ENCODE assay signal across 8 cellular contexts in genomic region chr12:56257071-56257470, GRCh38. TPM values are rescaled to one million over a fixed set of nuclear protein-coding genes. Genes with fewer than 3 reads are reported as not detected.
A peak's percentile ranks its signal among the peaks of the same experiment; 100 is the strongest.
DNase-seq lines count a peak whose midpoint lies in the region; ATAC-seq and TF ChIP-seq lines count a peak whose summit lies in the region.

No MANE protein-coding gene starts in this region.

- WGBS in hepatocyte (ENCODE audit: low lambda C conversion rate, missing lambda C conversion rate): 48% methylated on average over 8 of the region's 8 CpGs
- 42% methylated on average over 8 of the region's 8 CpGs for WGBS in smooth muscle cell (ENCODE audit: low lambda C conversion rate)

- no peaks in the 10 kb centered on the region for H3K9me2 ChIP-seq in hepatocyte (replicated peaks; ENCODE audit: insufficient read depth)

- POLR2A ChIA-PET in activated CD4-positive, alpha-beta memory T cell treated with anti-CD3 and anti-CD28 coated beads for 36 hours (lab: Charles Lee): interaction anchor here (0.7 kb wide), 1 partner anchor 84 kb away, joined by 3 read pairs; no protein-coding TSS in a partner anchor

- H3K27ac ChIP-seq in hepatocyte: peak overlapping the region; percentile 93
- peak overlapping the region; percentile 68 for H3K27ac ChIP-seq in smooth muscle cell (ENCODE audit: low read depth)

- TF ChIP-seq CTCF in hepatocyte (IDR thresholded peaks at IDR 0.05; ENCODE audit: poor library complexity) (no peak), smooth muscle cell (IDR thresholded peaks at IDR 0.05; ENCODE audit: borderline replicate concordance, insufficient read depth, poor library complexity, severe bottlenecking) (no peak)

- H3K27ac Mint-ChIP-seq in activated CD4-positive, alpha-beta memory T cell treated with anti-CD3 and anti-CD28 coated beads for 36 hours: peak overlapping the region; percentile 43

- H3K9ac ChIP-seq in smooth muscle cell (ENCODE audit: low read depth): peak overlapping the region; percentile 87

- intact Hi-C loops in activated CD4-positive, alpha-beta memory T cell treated with anti-CD3 and anti-CD28 coated beads for 36 hours (cut with micrococcal nuclease): loop anchor here (5.0 kb wide), 1 partner anchor 35 kb away; the partner anchor contains the start of genes NABP2 and RNF41

- H3K27me3 Mint-ChIP-seq in activated CD4-positive, alpha-beta memory T cell treated with anti-CD3 and anti-CD28 coated beads for 36 hours: no peaks in the 10 kb centered on the region

- H3K36me3 ChIP-seq in HAP-1 (replicated peaks): peaks cover 50% of the 10 kb centered on the region
- H3K36me3 ChIP-seq in hepatocyte (replicated peaks; ENCODE audit: insufficient read depth, low read depth): no peaks in the 10 kb centered on the region
- peaks cover 17% of the 10 kb centered on the region for H3K36me3 ChIP-seq in smooth muscle cell (ENCODE audit: low read depth)

- H3K9me3 Mint-ChIP-seq in activated CD4-positive, alpha-beta memory T cell treated with anti-CD3 and anti-CD28 coated beads for 36 hours: no peaks in the 10 kb centered on the region

- H3K4me2 ChIP-seq in hepatocyte (peak overlapping the region; percentile 93), smooth muscle cell (peak overlapping the region; percentile 99)

- H3K27me3 ChIP-seq in HAP-1 (ENCODE audit: low read depth): no peaks in the 10 kb centered on the region
- no peaks in the 10 kb centered on the region for H3K27me3 ChIP-seq in hepatocyte
- no peaks in the 10 kb centered on the region for H3K27me3 ChIP-seq in smooth muscle cell (ENCODE audit: low read depth)

- H4K20me1 ChIP-seq in hepatocyte (ENCODE audit: insufficient read depth, poor library complexity, severe bottlenecking) (peaks cover 12% of the 10 kb centered on the region), smooth muscle cell (ENCODE audit: low read depth) (peaks cover 50% of the 10 kb centered on the region)

- H3K4me3 Mint-ChIP-seq in activated CD4-positive, alpha-beta memory T cell treated with anti-CD3 and anti-CD28 coated beads for 36 hours: peak overlapping the region; percentile 87

- no peak for ATAC-seq in HG03432 (IDR thresholded peaks at IDR 0.05; ENCODE audit: unreplicated experiment)

- H3K36me3 Mint-ChIP-seq in activated CD4-positive, alpha-beta memory T cell treated with anti-CD3 and anti-CD28 coated beads for 36 hours: peaks cover 20% of the 10 kb centered on the region

- H3F3A ChIP-seq in smooth muscle cell (ENCODE audit: low read depth): peaks cover 15% of the 10 kb centered on the region

- H3K4me3 ChIP-seq in HAP-1: peak overlapping the region; percentile 75
- peak overlapping the region; percentile 100 for H3K4me3 ChIP-seq in hepatocyte
- H3K4me3 ChIP-seq in smooth muscle cell: peak overlapping the region; percentile 99

- H2AFZ ChIP-seq in hepatocyte (no peak overlapping the region), smooth muscle cell (ENCODE audit: low read depth) (no peak overlapping the region)

- in situ Hi-C loops in HAP-1 (cut with MboI; ENCODE audit: low sequenced_read_pairs): no loop called here

- H3K79me2 ChIP-seq in hepatocyte (peaks cover 31% of the 10 kb centered on the region), smooth muscle cell (ENCODE audit: low read depth) (peaks cover 29% of the 10 kb centered on the region)

- peaks cover 19% of the 10 kb centered on the region for H3K4me1 Mint-ChIP-seq in activated CD4-positive, alpha-beta memory T cell treated with anti-CD3 and anti-CD28 coated beads for 36 hours (ENCODE audit: low read depth)

- H3K9me3 ChIP-seq in HAP-1 (no peaks in the 10 kb centered on the region), hepatocyte (ENCODE audit: low read depth) (no peaks in the 10 kb centered on the region), smooth muscle cell (replicated peaks; ENCODE audit: low read depth) (no peaks in the 10 kb centered on the region)

- DNase-seq in HAP-1 (ENCODE audit: low spot score in 2 of 2) (no peak), hepatocyte (ENCODE audit: low spot score) (no peak), smooth muscle cell (lab: John Stamatoyannopoulos, UW; ENCODE audit: unreplicated experiment) (no peak), OCI-M1 (lab: John Stamatoyannopoulos, UW) (no peak), DMS153 (lab: John Stamatoyannopoulos, UW) (no peak), 8988T (no peak)
- no peak for DNase-seq in activated CD4-positive, alpha-beta memory T cell treated with anti-CD3 and anti-CD28 coated beads for 36 hours

- CTCF ChIA-PET in activated CD4-positive, alpha-beta memory T cell treated with anti-CD3 and anti-CD28 coated beads for 36 hours (lab: Charles Lee): interaction anchor here (0.9 to 4.6 kb wide), 7 partner anchors 10 to 207 kb away, joined by 3 to 21 read pairs (median 6); partner anchors contain the start of genes COQ10A, RNF41, SMARCC2 and ZC3H10

- H3K4me1 ChIP-seq in HAP-1: peaks cover 13% of the 10 kb centered on the region
- peaks cover 18% of the 10 kb centered on the region for H3K4me1 ChIP-seq in hepatocyte (ENCODE audit: insufficient read depth)
- H3K4me1 ChIP-seq in smooth muscle cell (ENCODE audit: low read depth): peaks cover 19% of the 10 kb centered on the region

RNA-seq across cellular contexts. Expression of gene ANKRD52, which starts 1.1 kb away (rescaled TPM):
- total RNA-seq in activated CD4-positive, alpha-beta memory T cell treated with anti-CD3 and anti-CD28 coated beads for 36 hours: 10 to 100 TPM; 34.1 to 37.0 TPM
- 21.9 and 23.3 TPM in 2 replicates for total RNA-seq in hepatocyte
- polyA plus RNA-seq in hepatocyte: 37.2 and 46.8 TPM in 2 replicates
- total RNA-seq in smooth muscle cell: 31.4 and 32.5 TPM in 2 replicates
- polyA plus RNA-seq in smooth muscle cell: 49.9 and 54.0 TPM in 2 replicates

RNA-seq across cellular contexts. Expression of gene COQ10A, which starts 9.7 kb away (rescaled TPM):
- 1 to 10 TPM; 6.3 to 7.0 TPM for total RNA-seq in activated CD4-positive, alpha-beta memory T cell treated with anti-CD3 and anti-CD28 coated beads for 36 hours
- total RNA-seq in hepatocyte (7.8 and 8.2 TPM in 2 replicates), smooth muscle cell (8.7 and 11.0 TPM in 2 replicates)
- polyA plus RNA-seq in hepatocyte (9.6 and 10.7 TPM in 2 replicates), smooth muscle cell (9.8 and 16.8 TPM in 2 replicates)

RNA-seq across cellular contexts. Expression of gene SLC39A5, which starts 27.2 kb away (rescaled TPM):
- total RNA-seq in activated CD4-positive, alpha-beta memory T cell treated with anti-CD3 and anti-CD28 coated beads for 36 hours: 1 to 10 TPM in 1 of 2 experiments, under 1 TPM in 1; 0.59 to 1.7 TPM
- total RNA-seq in hepatocyte (179 and 187 TPM in 2 replicates), smooth muscle cell (0.36 and 0.99 TPM in 2 replicates)
- polyA plus RNA-seq in hepatocyte (155 and 167 TPM in 2 replicates), smooth muscle cell (not detected in 2 replicates)

RNA-seq across cellular contexts. Expression of gene NABP2, which starts 32.9 kb away (rescaled TPM):
- total RNA-seq in activated CD4-positive, alpha-beta memory T cell treated with anti-CD3 and anti-CD28 coated beads for 36 hours: 10 to 100 TPM; 62.0 to 62.2 TPM
- 21.9 and 35.4 TPM in 2 replicates for total RNA-seq in hepatocyte
- polyA plus RNA-seq in hepatocyte: 12.4 and 12.5 TPM in 2 replicates
- 20.9 and 33.8 TPM in 2 replicates for total RNA-seq in smooth muscle cell
- polyA plus RNA-seq in smooth muscle cell: 14.2 and 16.4 TPM in 2 replicates

RNA-seq across cellular contexts. Expression of gene RNF41, which starts 35.3 kb away (rescaled TPM):
- total RNA-seq in activated CD4-positive, alpha-beta memory T cell treated with anti-CD3 and anti-CD28 coated beads for 36 hours: 10 to 100 TPM; 28.2 to 31.2 TPM
- 47.6 and 66.4 TPM in 2 replicates for total RNA-seq in hepatocyte
- 12.2 and 22.5 TPM in 2 replicates for polyA plus RNA-seq in hepatocyte
- 46.1 and 65.2 TPM in 2 replicates for total RNA-seq in smooth muscle cell
- polyA plus RNA-seq in smooth muscle cell: 19.4 and 22.2 TPM in 2 replicates

Comparison
In these comparisons a context has a peak if more than half of its experiments do, and no peak if none do; other contexts are left out.
1. RNA of gene SLC39A5, which starts 27.2 kb away (total RNA-seq): 179 to 187 TPM in hepatocyte; 0.59 to 1.7 TPM in activated CD4-positive, alpha-beta memory T cell treated with anti-CD3 and anti-CD28 coated beads for 36 hours and 0.36 to 0.99 TPM in smooth muscle cell; every median in the first group is over 10 times any median in the second.
2. Peak in every context shown above with its lines, with median percentiles within 50 percentile points of each other: H3K4me3 ChIP-seq.